1 cellular context compared by ENCODE assay signal in genomic region chr14:95522556-95522955, GRCh38.
TF ChIP-seq lines count a peak whose summit lies in the region.

No MANE protein-coding gene starts in this region.

TF ChIP-seq in HEK293T, 16 proteins besides CTCF, POLR2A, EP300 and RAD21 (continued from another document):
- TF ChIP-seq BHLHE40 (IDR thresholded peaks at IDR 0.05; ENCODE audit: borderline replicate concordance): no peak
